In genomic region chr15:52523192-52523591, GRCh38 we compare ENCODE assay signal across 11 cellular contexts. TPM values are rescaled to one million over a fixed set of nuclear protein-coding genes. Genes with fewer than 3 reads are reported as not detected.
DNase-seq lines count a peak whose midpoint lies in the region; ATAC-seq and FAIRE-seq lines count a peak whose summit lies in the region.
"Had no signal": no experiment of that assay in that cellular context is flagged by ENCODE, and none has a peak within 500 bp of the region (broad histone marks: within the 10 kb centered on the region; RNA-seq: fewer than 3 reads in every experiment).

No MANE protein-coding gene starts in this region.

- WGBS in GM23248 (ENCODE audit: low coverage in 1 of 2, low lambda C conversion rate in 2 of 2, missing lambda C conversion rate in 2 of 2), 2 experiments: 5 to 9% methylated on average over 3 of the region's 3 CpGs

- H3K9ac ChIP-seq in GM23248: peak overlapping the region; percentile 65

- H3K9me3 ChIP-seq in GM23248 (ENCODE audit: low read depth): no peaks in the 10 kb centered on the region
- H3K9me3 ChIP-seq: sigmoid colon had no signal

- H3F3A ChIP-seq in GM23248 (ENCODE audit: insufficient read depth): peaks cover 27% of the 10 kb centered on the region

- H4K20me1 ChIP-seq in GM23248 (ENCODE audit: insufficient read depth): peaks cover 6% of the 10 kb centered on the region; the same call in 1 of the 2 replicates

- H3K27ac ChIP-seq in GM23248 (peak overlapping the region; percentile 74), skin epidermis (peak overlapping the region in 14 of 21 experiments; percentile 5 to 72 (median 34))
- H3K27ac ChIP-seq: VCaP had no signal

- H3K4me3 ChIP-seq in GM23248 (peak overlapping the region; percentile 53), skin epidermis (no peak overlapping the region)
- H3K4me3 ChIP-seq: sigmoid colon had no signal

- H3K4me1 ChIP-seq in GM23248 (ENCODE audit: insufficient read depth): peaks cover 23% of the 10 kb centered on the region

- no peaks in the 10 kb centered on the region for H3K27me3 ChIP-seq in GM23248 (replicated peaks; ENCODE audit: insufficient read depth)
- H3K27me3 ChIP-seq: sigmoid colon had no signal

- H3K36me3 ChIP-seq in GM23248 (ENCODE audit: low read depth): no peaks in the 10 kb centered on the region
- H3K36me3 ChIP-seq: sigmoid colon had no signal

- H3K79me2 ChIP-seq in GM23248 (ENCODE audit: insufficient read depth): peaks cover 84% of the 10 kb centered on the region

- in situ Hi-C loops in GM23248 (cut with MboI): no loop called here

- no peak overlapping the region; the same call in 1 of the 2 replicates for H2AFZ ChIP-seq in GM23248

- H3K4me2 ChIP-seq in GM23248 (ENCODE audit: unreplicated experiment): peak overlapping the region; percentile 74

- FAIRE-seq in urothelium cell line (lab: Jason Lieb, UNC): no peak

- ATAC-seq in HG03469 (IDR thresholded peaks at IDR 0.05; ENCODE audit: unreplicated experiment): no peak
- ATAC-seq: activated T-cell treated with anti-CD3 and anti-CD28 coated beads, Interleukin-2, amount 50 U/mL, for 4 hours had no signal

- no peaks in the 10 kb centered on the region for H3K9me2 ChIP-seq in GM23248 (ENCODE audit: insufficient read depth)

- DNase-seq in GM23248 (peak; percentile 85), amniotic epithelial cell (ENCODE audit: low read depth) (peak; percentile 90), fibroblast of the conjunctiva (ENCODE audit: low read depth) (peak; percentile 57), urothelium cell line (ENCODE audit: low spot score) (no peak)
- no peak for DNase-seq in stimulated activated CD4-positive, alpha-beta T cell treated with anti-CD3 and anti-CD28 coated beads, Interleukin-12 subunit alpha, Interleukin-12 subunit beta, amount 100 ng/mL, for 4 hours
- DNase-seq: activated T-cell treated with anti-CD3 and anti-CD28 coated beads, Interleukin-2, amount 50 U/mL, for 4 hours; hippocampal formation; sigmoid colon had no signal

RNA-seq across cellular contexts. Expression of gene MYO5A, which starts 5.5 kb away (rescaled TPM):
- total RNA-seq in GM23248 (2014; rRNA removed; shearing (Covaris generic)): 30.6 and 33.3 TPM in 2 replicates
- polyA plus RNA-seq in GM23248 (2016; fragmentation: Nextera tagmentation; extraction: Ambion mirVana): 12.1 and 14.0 TPM in 2 replicates

RNA-seq across cellular contexts. Expression of gene ARPP19, which starts 45.6 kb away (rescaled TPM):
- 89.1 and 122 TPM in 2 replicates for total RNA-seq in GM23248 (2014; rRNA removed; shearing (Covaris generic))
- 68.9 and 70.0 TPM in 2 replicates for polyA plus RNA-seq in GM23248 (2016; fragmentation: Nextera tagmentation; extraction: Ambion mirVana)

Comparison
In these comparisons a context has a peak if more than half of its experiments do, and no peak if none do; other contexts are left out.
1. DNase-seq: peak in GM23248 (single experiment), amniotic epithelial cell (single experiment) and fibroblast of the conjunctiva (single experiment); none in stimulated activated CD4-positive, alpha-beta T cell treated with anti-CD3 and anti-CD28 coated beads, Interleukin-12 subunit alpha, Interleukin-12 subunit beta, amount 100 ng/mL, for 4 hours (single experiment) and urothelium cell line (single experiment).